ENCODE assay signal across 2 cellular contexts in genomic region chr2:224927011-224927410, GRCh38.
TF ChIP-seq lines count a peak whose summit lies in the region.

No MANE protein-coding gene starts in this region.

TF ChIP-seq in SK-N-SH, 30 proteins besides CTCF, POLR2A, EP300 and RAD21 (continued from another document):
- TF ChIP-seq REST (IDR thresholded peaks at IDR 0.05; ENCODE audit: low read depth, low read length) (no peak), USF1 (IDR thresholded peaks at IDR 0.05; ENCODE audit: borderline replicate concordance, low read depth) (no peak), ZBTB33 (IDR thresholded peaks at IDR 0.05; ENCODE audit: borderline replicate concordance, low read depth) (no peak), USF2 (IDR thresholded peaks at IDR 0.05; ENCODE audit: borderline replicate concordance, low read depth, low read length) (no peak), GATA2 (CRISPR knock-in tag; IDR thresholded peaks at IDR 0.05) (no peak), IRF3 (IDR thresholded peaks at IDR 0.05; ENCODE audit: low read depth, low read length) (no peak), NFIC (IDR thresholded peaks at IDR 0.05; ENCODE audit: borderline replicate concordance) (no peak), MXI1 (IDR thresholded peaks at IDR 0.05; ENCODE audit: low read depth, low read length) (no peak), FOXJ3 (CRISPR knock-in tag; IDR thresholded peaks at IDR 0.05) (no peak), RCOR1 (IDR thresholded peaks at IDR 0.05; ENCODE audit: low read length) (no peak), FOXM1 (IDR thresholded peaks at IDR 0.05; ENCODE audit: low read depth) (no peak), POLR2AphosphoS5 (IDR thresholded peaks at IDR 0.05; ENCODE audit: low read depth, low read length) (no peak), PBX3 (IDR thresholded peaks at IDR 0.05) (no peak)

TF ChIP-seq in SK-N-SH treated with all-trans-retinoic acid at 6 μM for 48 hours, 23 proteins besides CTCF, POLR2A, EP300 and RAD21:
- TF ChIP-seq CSRNP3 (CRISPR knock-in tag; IDR thresholded peaks at IDR 0.05) (no peak), TOX (CRISPR knock-in tag; IDR thresholded peaks at IDR 0.05; ENCODE audit: borderline replicate concordance) (no peak), ZC3H10 (CRISPR knock-in tag; IDR thresholded peaks at IDR 0.05) (no peak), ISL1 (CRISPR knock-in tag; IDR thresholded peaks at IDR 0.05) (no peak), GLIS3 (CRISPR knock-in tag; IDR thresholded peaks at IDR 0.05) (no peak), ARNTL (CRISPR knock-in tag; IDR thresholded peaks at IDR 0.05; ENCODE audit: borderline replicate concordance, low read depth) (no peak), ZNF565 (CRISPR knock-in tag; conservative IDR thresholded peaks at IDR 0.05; ENCODE audit: low read depth) (no peak), ESRRG (CRISPR knock-in tag; IDR thresholded peaks at IDR 0.05) (no peak), SNAI2 (CRISPR knock-in tag; IDR thresholded peaks at IDR 0.05) (no peak), ZNF8 (CRISPR knock-in tag; IDR thresholded peaks at IDR 0.05) (no peak), BACH2 (CRISPR knock-in tag; IDR thresholded peaks at IDR 0.05; ENCODE audit: borderline replicate concordance) (no peak), TCF4 (CRISPR knock-in tag; IDR thresholded peaks at IDR 0.05; ENCODE audit: borderline replicate concordance) (no peak), PATZ1 (CRISPR knock-in tag; IDR thresholded peaks at IDR 0.05; ENCODE audit: borderline replicate concordance) (no peak), OSR1 (CRISPR knock-in tag; IDR thresholded peaks at IDR 0.05) (no peak)
TF ChIP-seq in SK-N-SH treated with all-trans-retinoic acid at 6 μM for 48 hours: peak in this region for 0.
